8 cellular contexts compared by ENCODE assay signal in genomic region chr11:62601364-62602140, GRCh38. TPM values are rescaled to one million over a fixed set of nuclear protein-coding genes. Genes with fewer than 3 reads are reported as not detected.
DNase-seq lines count a peak whose midpoint lies in the region; ATAC-seq and TF ChIP-seq lines count a peak whose summit lies in the region.

Gene MTA2 (minus strand): TSS chr11:62601865. CDS start chr11:62601450, 415 bp downstream.

- peak within 1 kb of the TSS; percentile 96 for H3K9ac ChIP-seq in KMS-11

- WGBS in esophagus, 2 donors: 0 to 1% methylated on average over 62 to 83 of the region's 83 CpGs

- no peaks in the 10 kb centered on the region for H3K9me3 ChIP-seq in Peyer's patch
- H3K9me3 ChIP-seq in esophagus (ENCODE audit: control insufficient read depth in 2 of 2, insufficient read depth in 1 of 2, low read depth in 1 of 2, low read length in 1 of 2): no peaks in the 10 kb centered on the region
- no peaks in the 10 kb centered on the region for H3K9me3 ChIP-seq in muscle layer of duodenum (ENCODE audit: control insufficient read depth in 1 of 2, low read length in 2 of 2)

- no peaks in the 10 kb centered on the region for H4K20me1 ChIP-seq in KMS-11 (ENCODE audit: insufficient read depth)

- no peak within 1 kb of the TSS for H3K4me3 ChIP-seq in KMS-11 (IDR thresholded peaks at IDR 0.05; ENCODE audit: insufficient read depth, low read depth, low read length)
- peak within 1 kb of the TSS; percentile 76 to 100 (median 96) for H3K4me3 ChIP-seq in Peyer's patch
- H3K4me3 ChIP-seq in esophagus (ENCODE audit: low read depth in 1 of 2, low read length in 2 of 2): peak within 1 kb of the TSS; percentile 82 to 97
- H3K4me3 ChIP-seq in muscle layer of duodenum (ENCODE audit: low read depth in 1 of 2, low read length in 2 of 2): peak within 1 kb of the TSS; percentile 89 to 93

- H3K4me1 ChIP-seq in KMS-11 (ENCODE audit: low read depth, poor library complexity, severe bottlenecking) (peaks cover 25% of the 10 kb centered on the region), Peyer's patch (peaks cover 6 to 36% (median 13%) of the 10 kb centered on the region in 4 donors), esophagus (ENCODE audit: control insufficient read depth in 2 of 2, insufficient read depth in 2 of 2, low read length in 1 of 2) (peaks cover 2 to 6% of the 10 kb centered on the region in 2 donors), muscle layer of duodenum (ENCODE audit: control insufficient read depth in 1 of 2, insufficient read depth in 2 of 2, low read length in 2 of 2) (peaks cover 23 to 42% of the 10 kb centered on the region in 2 donors)

- H3K79me2 ChIP-seq in KMS-11 (ENCODE audit: insufficient read depth, low read depth): peaks cover 44% of the 10 kb centered on the region

- H3K36me3 ChIP-seq in KMS-11 (ENCODE audit: insufficient read depth): no peaks in the 10 kb centered on the region
- peaks cover 0 to 34% (median 0%) of the 10 kb centered on the region in 3 donors for H3K36me3 ChIP-seq in Peyer's patch
- H3K36me3 ChIP-seq in esophagus (ENCODE audit: control insufficient read depth in 2 of 2, insufficient read depth in 2 of 2, low read length in 1 of 2): peaks cover 5 to 34% of the 10 kb centered on the region in 2 donors
- H3K36me3 ChIP-seq in muscle layer of duodenum (ENCODE audit: control insufficient read depth in 1 of 2, insufficient read depth in 2 of 2, low read length in 2 of 2): peaks cover 15 to 42% of the 10 kb centered on the region in 2 donors

- DNase-seq in DMS53 treated with DMSO at 0.1 percent for 48 hours (lab: John Stamatoyannopoulos, UW; ENCODE audit: unreplicated experiment): peak; percentile 98
- DNase-seq in Peyer's patch: peak; percentile 95 to 100 (median 99)
- DNase-seq in activated T-cell treated with anti-CD3 and anti-CD28 coated beads, Interleukin-2, amount 50 U/mL, for 48 hours: peak; percentile 100
- peak; percentile 98 for DNase-seq in stimulated activated CD8-positive, alpha-beta memory T cell treated with anti-CD3 and anti-CD28 coated beads, Interleukin-7, amount 100 ng/mL, for 4 hours (ENCODE audit: low read depth in 2 of 2)

- ATAC-seq in GM21737 (IDR thresholded peaks at IDR 0.05; ENCODE audit: unreplicated experiment): peak; percentile 70

- peak within 1 kb of the TSS; percentile 92 for H3K4me2 ChIP-seq in KMS-11

- H2AFZ ChIP-seq in KMS-11 (ENCODE audit: low read depth): peak within 1 kb of the TSS; percentile 58

- peak; percentile 56 to 66 for TF ChIP-seq POLR2A in Peyer's patch (IDR thresholded peaks at IDR 0.05)

- peak within 1 kb of the TSS; percentile 88 for H3K27ac ChIP-seq in KMS-11
- peak within 1 kb of the TSS; percentile 94 to 99 (median 98) for H3K27ac ChIP-seq in Peyer's patch
- H3K27ac ChIP-seq in esophagus (ENCODE audit: low read depth in 2 of 2, low read length in 1 of 2): peak within 1 kb of the TSS; percentile 91 to 99
- peak within 1 kb of the TSS; percentile 83 for H3K27ac ChIP-seq in muscle layer of duodenum (ENCODE audit: low read length)

- H3K27me3 ChIP-seq in KMS-11 (ENCODE audit: insufficient read depth, low read depth) (no peaks in the 10 kb centered on the region), Peyer's patch (no peaks in the 10 kb centered on the region), esophagus (ENCODE audit: control insufficient read depth in 1 of 2, insufficient read depth in 2 of 2, low read length in 2 of 2) (no peaks in the 10 kb centered on the region), muscle layer of duodenum (ENCODE audit: low read depth, low read length) (no peaks in the 10 kb centered on the region)

- TF ChIP-seq CTCF in KMS-11 (conservative IDR thresholded peaks at IDR 0.05; ENCODE audit: low read depth, low read length): no peak
- no peak for TF ChIP-seq CTCF in Peyer's patch (IDR thresholded peaks at IDR 0.05)

RNA-seq across cellular contexts. Expression of gene MTA2, which starts in this region (rescaled TPM):
- total RNA-seq in Peyer's patch: 10 to 100 TPM; 47.9 to 74.7 (median 58.9) TPM
- 10 to 100 TPM; 76.2 to 90.4 TPM for polyA plus RNA-seq in esophagus
